1 cellular context compared by ENCODE assay signal in genomic region chr10:132562177-132562915, GRCh38.
TF ChIP-seq lines count a peak whose summit lies in the region.

No MANE protein-coding gene starts in this region.

TF ChIP-seq in IMR-90, 13 proteins besides CTCF, POLR2A, EP300 and RAD21:
- no peak for TF ChIP-seq RCOR1 (IDR thresholded peaks at IDR 0.05; ENCODE audit: insufficient replicate concordance, low read length)
- TF ChIP-seq RFX5 (IDR thresholded peaks at IDR 0.05; ENCODE audit: low read depth, low read length) = no peak
- TF ChIP-seq MAZ (IDR thresholded peaks at IDR 0.05; ENCODE audit: borderline replicate concordance, low read depth, low read length) = no peak
- TF ChIP-seq FOS (IDR thresholded peaks at IDR 0.05; ENCODE audit: low read depth, low read length) = no peak
- TF ChIP-seq BHLHE40 (IDR thresholded peaks at IDR 0.05; ENCODE audit: low read depth, low read length) = no peak
- no peak for TF ChIP-seq NFE2L2 (IDR thresholded peaks at IDR 0.05; ENCODE audit: low read depth, low read length)
- TF ChIP-seq, protein P1, sequence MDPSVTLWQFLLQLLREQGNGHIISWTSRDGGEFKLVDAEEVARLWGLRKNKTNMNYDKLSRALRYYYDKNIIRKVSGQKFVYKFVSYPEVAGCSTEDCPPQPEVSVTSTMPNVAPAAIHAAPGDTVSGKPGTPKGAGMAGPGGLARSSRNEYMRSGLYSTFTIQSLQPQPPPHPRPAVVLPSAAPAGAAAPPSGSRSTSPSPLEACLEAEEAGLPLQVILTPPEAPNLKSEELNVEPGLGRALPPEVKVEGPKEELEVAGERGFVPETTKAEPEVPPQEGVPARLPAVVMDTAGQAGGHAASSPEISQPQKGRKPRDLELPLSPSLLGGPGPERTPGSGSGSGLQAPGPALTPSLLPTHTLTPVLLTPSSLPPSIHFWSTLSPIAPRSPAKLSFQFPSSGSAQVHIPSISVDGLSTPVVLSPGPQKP (IDR thresholded peaks at IDR 0.05; ENCODE audit: borderline replicate concordance, low read depth, low read length) = no peak
- no peak for TF ChIP-seq MAFK (IDR thresholded peaks at IDR 0.05; ENCODE audit: low read depth, low read length)
- no peak for TF ChIP-seq CHD1 (IDR thresholded peaks at IDR 0.05; ENCODE audit: low read depth, low read length)
- TF ChIP-seq CEBPB (IDR thresholded peaks at IDR 0.05; ENCODE audit: low read depth, low read length) = no peak
- TF ChIP-seq MXI1 (IDR thresholded peaks at IDR 0.05; ENCODE audit: borderline replicate concordance, low read depth, low read length) = no peak
- TF ChIP-seq SMC3 (IDR thresholded peaks at IDR 0.05; ENCODE audit: low read depth, low read length) = no peak
- TF ChIP-seq USF2 (IDR thresholded peaks at IDR 0.05; ENCODE audit: low read depth, low read length) = no peak
